Comparison of ENCODE assay signal across 8 cellular contexts in the genomic region with DNA sequence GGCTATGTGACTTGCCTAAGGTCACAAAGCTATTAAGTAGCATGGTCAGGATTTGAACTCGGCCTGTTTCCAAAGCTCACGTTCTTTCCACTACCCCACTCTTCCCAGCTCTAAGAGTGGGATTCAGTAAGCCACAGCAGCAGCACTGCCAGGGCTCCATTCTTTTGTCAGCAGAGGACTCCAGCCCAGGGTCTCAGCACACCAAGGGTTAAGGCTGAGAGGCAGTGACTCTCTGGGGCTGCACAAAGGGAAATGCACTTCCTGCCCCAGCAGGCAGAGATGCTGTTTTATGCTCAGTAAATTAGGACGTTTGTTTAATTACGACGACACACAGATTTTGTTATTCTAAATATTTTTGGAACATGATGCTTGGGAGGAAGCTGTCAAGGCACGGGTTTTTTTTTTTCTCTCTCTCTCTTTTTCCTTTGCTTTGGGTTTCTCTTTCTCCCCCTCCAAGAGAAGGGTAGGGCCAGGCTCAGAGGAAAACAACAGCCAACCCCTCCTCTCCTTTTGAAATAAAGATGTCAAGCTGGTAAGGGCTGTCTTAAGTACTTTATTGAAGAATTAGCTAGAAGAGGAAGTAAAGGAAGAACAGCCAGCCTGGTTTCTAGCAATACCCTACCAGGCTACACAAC. TPM values are rescaled to one million over a fixed set of nuclear protein-coding genes. Genes with fewer than 3 reads are reported as not detected.
DNase-seq lines count a peak whose midpoint lies in the region; ATAC-seq lines count a peak whose summit lies in the region.

No MANE protein-coding gene starts in this region.

- peaks cover 7% of the 10 kb centered on the region for H3K36me3 ChIP-seq in effector memory CD4-positive, alpha-beta T cell (ENCODE audit: control insufficient read depth, insufficient read depth, low read length)
- peaks cover 0 to 20% (median 6%) of the 10 kb centered on the region in 3 experiments for H3K36me3 ChIP-seq in naive thymus-derived CD4-positive, alpha-beta T cell (ENCODE audit: control insufficient read depth in 2 of 3, insufficient read depth in 3 of 3, low read length in 3 of 3)

- no peaks in the 10 kb centered on the region for H3K27me3 ChIP-seq in effector memory CD4-positive, alpha-beta T cell (replicated peaks; ENCODE audit: control insufficient read depth, insufficient read depth, low read length, poor library complexity, severe bottlenecking)
- no peaks in the 10 kb centered on the region for H3K27me3 ChIP-seq in naive thymus-derived CD4-positive, alpha-beta T cell (ENCODE audit: control insufficient read depth in 2 of 2, insufficient read depth in 2 of 2, low read length in 2 of 2)

- H3K4me3 Mint-ChIP-seq in stimulated activated naive CD8-positive, alpha-beta T cell treated with anti-CD3 and anti-CD28 coated beads, Interleukin-15, Interleukin-2, amounts not matched to agents 100 ng/mL and 50 ng/mL, for 24 hours: peak overlapping the region; percentile 94
- peak overlapping the region; percentile 88 to 98 (median 95) for H3K4me3 Mint-ChIP-seq in T-cell
- H3K4me3 Mint-ChIP-seq in naive thymus-derived CD4-positive, alpha-beta T cell: peak overlapping the region; percentile 85 to 99 (median 93)

- H3K9me3 Mint-ChIP-seq in stimulated activated naive CD8-positive, alpha-beta T cell treated with anti-CD3 and anti-CD28 coated beads, Interleukin-15, Interleukin-2, amounts not matched to agents 100 ng/mL and 50 ng/mL, for 24 hours: no peaks in the 10 kb centered on the region
- no peaks in the 10 kb centered on the region for H3K9me3 Mint-ChIP-seq in T-cell
- H3K9me3 Mint-ChIP-seq in naive thymus-derived CD4-positive, alpha-beta T cell: no peaks in the 10 kb centered on the region

- H3K27me3 Mint-ChIP-seq in stimulated activated naive CD8-positive, alpha-beta T cell treated with anti-CD3 and anti-CD28 coated beads, Interleukin-15, Interleukin-2, amounts not matched to agents 100 ng/mL and 50 ng/mL, for 24 hours: no peaks in the 10 kb centered on the region
- H3K27me3 Mint-ChIP-seq in T-cell: no peaks in the 10 kb centered on the region
- no peaks in the 10 kb centered on the region for H3K27me3 Mint-ChIP-seq in naive thymus-derived CD4-positive, alpha-beta T cell

- peaks cover 66% of the 10 kb centered on the region for H3K4me1 Mint-ChIP-seq in stimulated activated naive CD8-positive, alpha-beta T cell treated with anti-CD3 and anti-CD28 coated beads, Interleukin-15, Interleukin-2, amounts not matched to agents 100 ng/mL and 50 ng/mL, for 24 hours (ENCODE audit: low read depth)
- peaks cover 54 to 76% (median 66%) of the 10 kb centered on the region in 3 donors for H3K4me1 Mint-ChIP-seq in T-cell
- H3K4me1 Mint-ChIP-seq in naive thymus-derived CD4-positive, alpha-beta T cell: peaks cover 20 to 66% (median 53%) of the 10 kb centered on the region in 7 donors

- peak overlapping the region; percentile 99 for H3K27ac Mint-ChIP-seq in stimulated activated naive CD8-positive, alpha-beta T cell treated with anti-CD3 and anti-CD28 coated beads, Interleukin-15, Interleukin-2, amounts not matched to agents 100 ng/mL and 50 ng/mL, for 24 hours
- H3K27ac Mint-ChIP-seq in T-cell: peak overlapping the region; percentile 89 to 98
- peak overlapping the region; percentile 93 to 97 (median 94) for H3K27ac Mint-ChIP-seq in naive thymus-derived CD4-positive, alpha-beta T cell

- POLR2A ChIA-PET in T-cell (lab: Charles Lee): interaction anchor here (0.5 to 1.9 kb wide), 12 partner anchors 8 to 100 kb away, joined by 3 to 14 read pairs (median 5); no protein-coding TSS in a partner anchor
- POLR2A ChIA-PET in naive thymus-derived CD4-positive, alpha-beta T cell (lab: Charles Lee): interaction anchor here (0.7 to 35.9 kb wide), 14 partner anchors 20 to 126 kb away, joined by 3 to 1512 read pairs (median 4); no protein-coding TSS in a partner anchor

- ATAC-seq in stimulated activated naive CD8-positive, alpha-beta T cell treated with anti-CD3 and anti-CD28 coated beads, Interleukin-15, Interleukin-2, amounts not matched to agents 100 U/mL and 50 U/mL, for 24 hours: no peak
- peak; percentile 5 to 50 (median 18) for ATAC-seq in T-cell (replicated peaks in 1 of 4)
- ATAC-seq in naive thymus-derived CD4-positive, alpha-beta T cell: peak; percentile 33
- no peak for ATAC-seq in GM19023 (IDR thresholded peaks at IDR 0.05; ENCODE audit: unreplicated experiment)
- ATAC-seq in GM21515 (IDR thresholded peaks at IDR 0.05; ENCODE audit: unreplicated experiment): no peak

- H3K4me3 ChIP-seq in effector memory CD4-positive, alpha-beta T cell (ENCODE audit: insufficient read depth, low read depth, low read length, poor library complexity, severe bottlenecking): peak overlapping the region; percentile 92
- H3K4me3 ChIP-seq in naive thymus-derived CD4-positive, alpha-beta T cell (ENCODE audit: low read length): peak overlapping the region; percentile 97

- peaks cover 43% of the 10 kb centered on the region for H3K4me1 ChIP-seq in effector memory CD4-positive, alpha-beta T cell (ENCODE audit: control insufficient read depth, insufficient read depth, low read length, poor library complexity, severe bottlenecking)
- H3K4me1 ChIP-seq in naive thymus-derived CD4-positive, alpha-beta T cell (ENCODE audit: control insufficient read depth in 2 of 2, insufficient read depth in 2 of 2, low read length in 2 of 2): peaks cover 45 to 47% of the 10 kb centered on the region in 2 donors

- no peak for DNase-seq in stimulated activated naive CD8-positive, alpha-beta T cell treated with anti-CD3 and anti-CD28 coated beads, Interleukin-15, Interleukin-2, amounts not matched to agents 100 U/mL and 50 U/mL, for 24 hours
- DNase-seq in T-cell: peak in 33 of 34 experiments; percentile 39 to 86 (median 66)
- DNase-seq in effector memory CD4-positive, alpha-beta T cell: peak in 1 of 3 donors; percentile 59
- DNase-seq in naive thymus-derived CD4-positive, alpha-beta T cell: peak in 7 of 9 donors; percentile 74 to 94 (median 89)
- DNase-seq in NCI-H1930 (lab: John Stamatoyannopoulos, UW): no peak

- H3K27ac ChIP-seq in effector memory CD4-positive, alpha-beta T cell (ENCODE audit: insufficient read depth, low read length, poor library complexity, severe bottlenecking): peak overlapping the region; percentile 88
- H3K27ac ChIP-seq in naive thymus-derived CD4-positive, alpha-beta T cell (ENCODE audit: low read depth, low read length): peak overlapping the region; percentile 86

- intact Hi-C loops in naive thymus-derived CD4-positive, alpha-beta T cell (cut with micrococcal nuclease): loop anchor here (1.0 to 10.0 kb wide), 12 partner anchors 8 to 850 kb away; partner anchors contain the start of genes APOL2 (in 1 of the 2) and TXN2 (in 1 of the 2)

- H3K36me3 Mint-ChIP-seq in stimulated activated naive CD8-positive, alpha-beta T cell treated with anti-CD3 and anti-CD28 coated beads, Interleukin-15, Interleukin-2, amounts not matched to agents 100 ng/mL and 50 ng/mL, for 24 hours (ENCODE audit: low read depth): peaks cover 45% of the 10 kb centered on the region
- peaks cover 15% of the 10 kb centered on the region for H3K36me3 Mint-ChIP-seq in T-cell
- H3K36me3 Mint-ChIP-seq in naive thymus-derived CD4-positive, alpha-beta T cell: peaks cover 4 to 43% (median 19%) of the 10 kb centered on the region in 5 donors

- CTCF ChIA-PET in T-cell (lab: Charles Lee): interaction anchor here (0.6 to 2.3 kb wide), 14 partner anchors 8 to 1700 kb away, joined by 3 to 15 read pairs (median 5); no protein-coding TSS in a partner anchor
- CTCF ChIA-PET in naive thymus-derived CD4-positive, alpha-beta T cell (lab: Charles Lee): interaction anchor here (0.7 to 1.6 kb wide), 16 partner anchors 8 to 127 kb away, joined by 3 to 10 read pairs (median 4); no protein-coding TSS in a partner anchor

- no peaks in the 10 kb centered on the region for H3K9me3 ChIP-seq in effector memory CD4-positive, alpha-beta T cell (ENCODE audit: control insufficient read depth, low read length)
- H3K9me3 ChIP-seq in naive thymus-derived CD4-positive, alpha-beta T cell (ENCODE audit: control insufficient read depth in 2 of 3, low read length in 3 of 3): no peaks in the 10 kb centered on the region

RNA-seq across cellular contexts. Expression of gene MYH9, which starts 2.9 kb away (rescaled TPM):
- total RNA-seq in T-cell: 1,000 to 10,000 TPM in 2 of 5 donors, 100 to 1,000 TPM in 3; 816 to 1,109 (median 896) TPM
- total RNA-seq in naive thymus-derived CD4-positive, alpha-beta T cell: 100 to 1,000 TPM; 650 to 900 (median 803) TPM
- 100 to 1,000 TPM in 1 of 2 donors, 10 to 100 TPM in 1; 95.5 to 501 TPM for polyA plus RNA-seq in naive thymus-derived CD4-positive, alpha-beta T cell

Comparison
In these comparisons a context has a peak if more than half of its experiments do, and no peak if none do; other contexts are left out.
1. ATAC-seq: peak in T-cell (4 of 4) and naive thymus-derived CD4-positive, alpha-beta T cell (single experiment); none in stimulated activated naive CD8-positive, alpha-beta T cell treated with anti-CD3 and anti-CD28 coated beads, Interleukin-15, Interleukin-2, amounts not matched to agents 100 U/mL and 50 U/mL, for 24 hours (single experiment), GM19023 (single experiment) and GM21515 (single experiment).
2. DNase-seq: peak in T-cell (33 of 34) and naive thymus-derived CD4-positive, alpha-beta T cell (7 of 9); none in stimulated activated naive CD8-positive, alpha-beta T cell treated with anti-CD3 and anti-CD28 coated beads, Interleukin-15, Interleukin-2, amounts not matched to agents 100 U/mL and 50 U/mL, for 24 hours (single experiment) and NCI-H1930 (0 of 2).
3. Peak in every context shown above with its lines, with median percentiles within 50 percentile points of each other: H3K27ac Mint-ChIP-seq and H3K4me3 Mint-ChIP-seq.